Comparison of ENCODE assay signal across 16 cellular contexts in genomic region chr20:63432577-63433061, GRCh38. TPM values are rescaled to one million over a fixed set of nuclear protein-coding genes. Genes with fewer than 3 reads are reported as not detected.
A peak's percentile ranks its signal among the peaks of the same experiment; 100 is the strongest.
DNase-seq lines count a peak whose midpoint lies in the region; ATAC-seq and TF ChIP-seq lines count a peak whose summit lies in the region.
"Had no signal": no experiment of that assay in that cellular context is flagged by ENCODE, and none has a peak within 500 bp of the region (broad histone marks: within the 10 kb centered on the region; RNA-seq: fewer than 3 reads in every experiment).

No MANE protein-coding gene starts in this region.

- TF ChIP-seq POLR2A in HCT116 (IDR thresholded peaks at IDR 0.05; ENCODE audit: borderline replicate concordance, extremely low read depth, insufficient read depth, insufficient read length): no peak

- no peaks in the 10 kb centered on the region for H3K9me3 ChIP-seq in HCT116 (ENCODE audit: control insufficient read depth in 1 of 2, insufficient read depth in 1 of 2, low read depth in 1 of 2, low read length in 2 of 2)
- H3K9me3 ChIP-seq: Peyer's patch had no signal

- RAD21 ChIA-PET in HCT116 (lab: Charles Lee; ENCODE audit: low non-redundant PET in 1 of 2, low total read pairs in 2 of 2, uncharacterized antibody in 2 of 2, unreplicated experiment in 2 of 2): no interaction called here

- no peak overlapping the region for H4K8ac ChIP-seq in mesendoderm (ENCODE audit: low read depth, low read length)

- no peaks in the 10 kb centered on the region for H4K20me1 ChIP-seq in HCT116 (ENCODE audit: insufficient read depth)

- no peak overlapping the region for H2AFZ ChIP-seq in HCT116 (ENCODE audit: low read depth, low read length, poor library complexity, severe bottlenecking)

- H3K36me3 ChIP-seq in HCT116 (ENCODE audit: control insufficient read depth in 1 of 2, insufficient read depth in 2 of 2, low read length in 2 of 2) (no peaks in the 10 kb centered on the region; a peak in 1 of 4 replicates), mesendoderm (ENCODE audit: control insufficient read depth, insufficient read depth, low read length) (no peaks in the 10 kb centered on the region)
- H3K36me3 ChIP-seq: Peyer's patch had no signal

- ATAC-seq in HCT116 (no peak), HG03108 (IDR thresholded peaks at IDR 0.05; ENCODE audit: unreplicated experiment) (no peak)
- ATAC-seq: K562 had no signal

- no peaks in the 10 kb centered on the region for H3K27me3 ChIP-seq in HCT116 (ENCODE audit: insufficient read depth, low read length)
- no peaks in the 10 kb centered on the region for H3K27me3 ChIP-seq in mesendoderm (ENCODE audit: insufficient read depth, low read length, poor library complexity)
- H3K27me3 ChIP-seq: Peyer's patch had no signal

- POLR2A ChIA-PET in HCT116 (lab: Charles Lee) (no interaction called here), RWPE1 (lab: Yijun Ruan, JAX; ENCODE audit: low non-redundant PET) (no interaction called here)

- no peak overlapping the region for H2AK5ac ChIP-seq in mesendoderm (ENCODE audit: low read length)

- no peak overlapping the region for H4K5ac ChIP-seq in mesendoderm (ENCODE audit: low read length)

- H3K79me2 ChIP-seq in HCT116 (ENCODE audit: insufficient read depth, low read length) (no peaks in the 10 kb centered on the region; the same call in 1 of the 2 replicates), mesendoderm (ENCODE audit: control insufficient read depth, insufficient read depth, low read length) (no peaks in the 10 kb centered on the region)

- no peak overlapping the region for H2BK15ac ChIP-seq in mesendoderm (replicated peaks; ENCODE audit: low read depth)

- no peak overlapping the region for H2BK120ac ChIP-seq in mesendoderm (ENCODE audit: low read depth, low read length)

- no CpG with 5 or more reads among the region's 10 CpGs for WGBS in mesendoderm (ENCODE audit: extremely low coverage, insufficient coverage, low lambda C conversion rate)

- H3K4me2 ChIP-seq in HCT116 (ENCODE audit: low read length) (no peak overlapping the region), mesendoderm (ENCODE audit: low read length) (no peak overlapping the region)

- BruUV-seq in HCT116 (replicated peaks; lab: Mats Ljungman, UMichigan): no TSS peak

- TF ChIP-seq CTCF in HCT116 (IDR thresholded peaks at IDR 0.05 in 2 of 3, conservative IDR thresholded peaks at IDR 0.05 in 1 of 3; ENCODE audit: borderline replicate concordance in 1 of 3, insufficient read depth in 1 of 3, low read depth in 2 of 3, low read length in 2 of 3): no peak
- TF ChIP-seq CTCF in RWPE1 (conservative IDR thresholded peaks at IDR 0.05; ENCODE audit: low read depth): no peak

- no peaks in the 10 kb centered on the region for H3K9me2 ChIP-seq in HCT116 (ENCODE audit: insufficient read depth)

- no peak overlapping the region for H3K56ac ChIP-seq in mesendoderm (ENCODE audit: low read length)

- DNase-seq in EL (peak; percentile 11), HCT116 (ENCODE audit: low read depth, low spot score) (peak; percentile 19), RWPE1 (ENCODE audit: low spot score) (no peak), mesendoderm (peak; percentile 65), epidermal melanocyte (ENCODE audit: insufficient read length, low spot score) (no peak), NCI-H510A treated with DMSO at 0.1 percent for 48 hours (lab: John Stamatoyannopoulos, UW) (no peak)
- DNase-seq: GOT3, NCI-H2081 treated with DMSO at 0.1 percent for 48 hours, NCI-H2227 treated with DMSO at 0.1 percent for 48 hours, Peyer's patch, SIG-M5, SW 1271 had no signal

- H3K79me1 ChIP-seq in mesendoderm (ENCODE audit: low read length): no peaks in the 10 kb centered on the region

- intact Hi-C loops in HCT116 (cut with micrococcal nuclease): loop anchor here (10.0 kb wide), 1 partner anchor 102 kb away; the partner anchor contains the start of gene PTK6

- H3K4ac ChIP-seq in mesendoderm (ENCODE audit: low read depth, low read length): no peak overlapping the region

- H3K4me1 ChIP-seq in HCT116 (ENCODE audit: control insufficient read depth in 1 of 2, insufficient read depth in 2 of 2, low read length in 2 of 2) (peaks cover 3 to 17% of the 10 kb centered on the region in 2 experiments; a peak in 2 of 4 replicates), mesendoderm (ENCODE audit: control insufficient read depth, low read depth, low read length) (peaks cover 2% of the 10 kb centered on the region)
- H3K4me1 ChIP-seq: Peyer's patch had no signal

- CTCF ChIA-PET in HCT116 (lab: Charles Lee): interaction anchor here (1.4 kb wide), 1 partner anchor 209 kb away, joined by 4 read pairs; no protein-coding TSS in a partner anchor
- CTCF ChIA-PET in RWPE1 (lab: Yijun Ruan, JAX): no interaction called here

- no peak overlapping the region for H3K23ac ChIP-seq in mesendoderm (ENCODE audit: low read length)

- no peak for TF ChIP-seq RAD21 in HCT116 (IDR thresholded peaks at IDR 0.05; ENCODE audit: low read depth)

- no peak overlapping the region for H3K4me3 ChIP-seq in HCT116 (replicated peaks in 1 of 2; ENCODE audit: low read depth in 1 of 2, low read length in 2 of 2)
- no peak overlapping the region for H3K4me3 ChIP-seq in mesendoderm (ENCODE audit: low read length)
- H3K4me3 ChIP-seq: K562, Peyer's patch had no signal

- H2BK5ac ChIP-seq in mesendoderm (ENCODE audit: low read length): no peak overlapping the region

- H3K27ac ChIP-seq in HCT116 (ENCODE audit: low read depth, low read length) (peak overlapping the region; percentile 20; the same call in 1 of the 2 replicates), RWPE1 (peak overlapping the region; percentile 22; the same call in 1 of the 2 replicates), mesendoderm (ENCODE audit: low read depth, low read length) (no peak overlapping the region)
- H3K27ac ChIP-seq: Peyer's patch had no signal

- H3K18ac ChIP-seq in mesendoderm (ENCODE audit: low read length): no peak overlapping the region

- H3K9ac ChIP-seq in HCT116 (ENCODE audit: low read length): no peak overlapping the region
- no peak overlapping the region for H3K9ac ChIP-seq in mesendoderm (ENCODE audit: low read length)

TF ChIP-seq in HCT116, 20 proteins besides CTCF, POLR2A, EP300 and RAD21:
- TF ChIP-seq ATF3 (IDR thresholded peaks at IDR 0.05): no peak
- TF ChIP-seq ZBTB33 (IDR thresholded peaks at IDR 0.05; ENCODE audit: extremely low read depth, insufficient replicate concordance, low read length): no peak
- no peak for TF ChIP-seq JUND (IDR thresholded peaks at IDR 0.05)
- TF ChIP-seq EZH2phosphoT487 (IDR thresholded peaks at IDR 0.05; ENCODE audit: borderline replicate concordance): no peak
- no peak for TF ChIP-seq MAX (IDR thresholded peaks at IDR 0.05)
- no peak for TF ChIP-seq SP1 (IDR thresholded peaks at IDR 0.05; ENCODE audit: low read depth)
- no peak for TF ChIP-seq POLR2AphosphoS5 (IDR thresholded peaks at IDR 0.05; ENCODE audit: low read depth, low read length)
- TF ChIP-seq ELF1 (IDR thresholded peaks at IDR 0.05; ENCODE audit: borderline replicate concordance, low read depth): no peak

RNA-seq across cellular contexts. Expression of gene KCNQ2, which starts 39.8 kb away (rescaled TPM):
- 86.5 TPM for total RNA-seq in HCT116 (2021; ENCODE audit: unreplicated experiment)
- polyA plus RNA-seq in HCT116 (2012): 73.4 and 85.6 TPM in 2 replicates
- polyA plus RNA-seq in mesendoderm (2013, experiment 1 of 2): 20.9 TPM
- polyA plus RNA-seq in mesendoderm (2013, experiment 2 of 2): 20.4 TPM
- total RNA-seq: Peyer's patch had no signal
- polyA plus RNA-seq: AG04450, BJ had no signal

Comparison
In these comparisons a context has a peak if more than half of its experiments do, and no peak if none do; other contexts are left out.
1. DNase-seq: peak in EL (single experiment), HCT116 (single experiment) and mesendoderm (single experiment); none in RWPE1 (single experiment), epidermal melanocyte (single experiment) and NCI-H510A treated with DMSO at 0.1 percent for 48 hours (single experiment).